In the genomic region with DNA sequence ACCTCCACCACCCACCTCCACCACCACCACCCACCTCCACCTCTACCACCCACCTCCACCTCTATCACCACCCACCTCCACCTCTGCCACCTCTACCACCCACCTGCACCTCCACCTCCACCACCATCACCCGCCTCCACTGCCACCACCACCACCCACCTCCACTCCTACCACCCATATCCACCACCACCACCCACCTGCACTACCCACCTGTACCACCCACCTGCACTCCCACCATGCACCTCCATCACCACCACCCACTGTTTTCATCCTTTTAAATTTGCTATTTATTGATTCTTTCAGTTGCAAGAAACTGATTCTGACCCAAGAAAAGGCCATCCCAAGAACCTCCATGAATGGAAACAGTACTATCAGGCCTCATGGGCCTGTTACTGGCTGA, we compare ENCODE assay signal across 19 cellular contexts. TPM values are rescaled to one million over a fixed set of nuclear protein-coding genes. Genes with fewer than 3 reads are reported as not detected.
DNase-seq lines count a peak whose midpoint lies in the region; ATAC-seq and TF ChIP-seq lines count a peak whose summit lies in the region.
"Had no signal": no experiment of that assay in that cellular context is flagged by ENCODE, and none has a peak within 500 bp of the region (broad histone marks: within the 10 kb centered on the region; RNA-seq: fewer than 3 reads in every experiment).

No MANE protein-coding gene starts in this region.

- H4K20me1 ChIP-seq in neural progenitor cell (ENCODE audit: low read depth): no peaks in the 10 kb centered on the region

- no peak for TF ChIP-seq CTCF in neural progenitor cell (IDR thresholded peaks at IDR 0.05)

- no peaks in the 10 kb centered on the region for H3K27me3 ChIP-seq in neural progenitor cell

- H3K79me2 ChIP-seq in neural progenitor cell (ENCODE audit: low read depth): no peaks in the 10 kb centered on the region

- H3K9ac ChIP-seq in neural progenitor cell: no peak overlapping the region

- no peak overlapping the region for H2AFZ ChIP-seq in neural progenitor cell (replicated peaks)

- H3K27ac ChIP-seq in neural progenitor cell: no peak overlapping the region
- H3K27ac ChIP-seq: C4-2B had no signal

- no peak overlapping the region for H3K4me2 ChIP-seq in neural progenitor cell

- H3K36me3 Mint-ChIP-seq in stimulated activated naive CD8-positive, alpha-beta T cell treated with anti-CD3 and anti-CD28 coated beads, Interleukin-15, Interleukin-2, amounts not matched to agents 100 ng/mL and 50 ng/mL, for 24 hours (ENCODE audit: low read depth): no peaks in the 10 kb centered on the region
- no peaks in the 10 kb centered on the region for H3K36me3 Mint-ChIP-seq in activated T-helper 17 cell treated with anti-CD3 and anti-CD28 coated beads, Interleukin-2, amount 50 U/mL, for 72 hours (ENCODE audit: low read depth)
- peaks cover 2% of the 10 kb centered on the region for H3K36me3 Mint-ChIP-seq in neural progenitor cell

- H3K4me3 ChIP-seq in neural progenitor cell: no peak overlapping the region

- no peaks in the 10 kb centered on the region for H3K4me1 ChIP-seq in neural progenitor cell

- H3K4me3 Mint-ChIP-seq in stimulated activated naive CD8-positive, alpha-beta T cell treated with anti-CD3 and anti-CD28 coated beads, Interleukin-15, Interleukin-2, amounts not matched to agents 100 ng/mL and 50 ng/mL, for 24 hours: no peak overlapping the region
- no peak overlapping the region for H3K4me3 Mint-ChIP-seq in activated T-helper 17 cell treated with anti-CD3 and anti-CD28 coated beads, Interleukin-2, amount 50 U/mL, for 72 hours
- H3K4me3 Mint-ChIP-seq in neural progenitor cell: peak overlapping the region; percentile 57
- no peak overlapping the region for H3K4me3 Mint-ChIP-seq in stimulated activated naive CD8-positive, alpha-beta T cell treated with anti-CD3 and anti-CD28 coated beads, Interleukin-15, amount 100 ng/mL, for 72 hours
- H3K4me3 Mint-ChIP-seq: CD4-positive, alpha-beta T cell; H9; IgD-negative memory B cell had no signal

- H3K27me3 Mint-ChIP-seq in stimulated activated naive CD8-positive, alpha-beta T cell treated with anti-CD3 and anti-CD28 coated beads, Interleukin-15, Interleukin-2, amounts not matched to agents 100 ng/mL and 50 ng/mL, for 24 hours: no peaks in the 10 kb centered on the region
- H3K27me3 Mint-ChIP-seq in activated T-helper 17 cell treated with anti-CD3 and anti-CD28 coated beads, Interleukin-2, amount 50 U/mL, for 72 hours: peaks cover 4% of the 10 kb centered on the region
- H3K27me3 Mint-ChIP-seq in neural progenitor cell (ENCODE audit: insufficient read depth, low read depth): peaks cover 27% of the 10 kb centered on the region
- H3K27me3 Mint-ChIP-seq in stimulated activated naive CD8-positive, alpha-beta T cell treated with anti-CD3 and anti-CD28 coated beads, Interleukin-15, amount 100 ng/mL, for 72 hours: no peaks in the 10 kb centered on the region
- H3K27me3 Mint-ChIP-seq: CD4-positive, alpha-beta T cell had no signal

- no peak for DNase-seq in stimulated activated naive CD8-positive, alpha-beta T cell treated with anti-CD3 and anti-CD28 coated beads, Interleukin-15, Interleukin-2, amounts not matched to agents 100 U/mL and 50 U/mL, for 24 hours
- DNase-seq in neural progenitor cell (ENCODE audit: low spot score): no peak
- no peak for DNase-seq in stimulated activated naive CD8-positive, alpha-beta T cell treated with anti-CD3 and anti-CD28 coated beads, Interleukin-15, amount 100 ng/mL, for 72 hours
- DNase-seq in AG08396 (ENCODE audit: low spot score): no peak
- DNase-seq in HuH-7 (ENCODE audit: low spot score): no peak
- DNase-seq: ACHN; AML-193; CD4-positive, alpha-beta T cell; DMS153; DMS79; GDM1; H9; KG1 had no signal

- H3K36me3 ChIP-seq in neural progenitor cell: no peaks in the 10 kb centered on the region

- peaks cover 4% of the 10 kb centered on the region for H3K4me1 Mint-ChIP-seq in stimulated activated naive CD8-positive, alpha-beta T cell treated with anti-CD3 and anti-CD28 coated beads, Interleukin-15, Interleukin-2, amounts not matched to agents 100 ng/mL and 50 ng/mL, for 24 hours (ENCODE audit: low read depth)
- H3K4me1 Mint-ChIP-seq in activated T-helper 17 cell treated with anti-CD3 and anti-CD28 coated beads, Interleukin-2, amount 50 U/mL, for 72 hours: no peaks in the 10 kb centered on the region
- H3K4me1 Mint-ChIP-seq in neural progenitor cell: peaks cover 7% of the 10 kb centered on the region
- peaks cover 6% of the 10 kb centered on the region for H3K4me1 Mint-ChIP-seq in stimulated activated naive CD8-positive, alpha-beta T cell treated with anti-CD3 and anti-CD28 coated beads, Interleukin-15, amount 100 ng/mL, for 72 hours

- peak overlapping the region; percentile 27 for H3K27ac Mint-ChIP-seq in stimulated activated naive CD8-positive, alpha-beta T cell treated with anti-CD3 and anti-CD28 coated beads, Interleukin-15, Interleukin-2, amounts not matched to agents 100 ng/mL and 50 ng/mL, for 24 hours
- peak overlapping the region; percentile 24 for H3K27ac Mint-ChIP-seq in activated T-helper 17 cell treated with anti-CD3 and anti-CD28 coated beads, Interleukin-2, amount 50 U/mL, for 72 hours
- H3K27ac Mint-ChIP-seq in neural progenitor cell: no peak overlapping the region
- H3K27ac Mint-ChIP-seq in stimulated activated naive CD8-positive, alpha-beta T cell treated with anti-CD3 and anti-CD28 coated beads, Interleukin-15, amount 100 ng/mL, for 72 hours: no peak overlapping the region
- H3K27ac Mint-ChIP-seq: CD4-positive, alpha-beta T cell; H9; IgD-negative memory B cell had no signal

- no peaks in the 10 kb centered on the region for H3F3A ChIP-seq in neural progenitor cell (ENCODE audit: low read depth)

- H3K9me3 Mint-ChIP-seq in stimulated activated naive CD8-positive, alpha-beta T cell treated with anti-CD3 and anti-CD28 coated beads, Interleukin-15, Interleukin-2, amounts not matched to agents 100 ng/mL and 50 ng/mL, for 24 hours: no peaks in the 10 kb centered on the region
- H3K9me3 Mint-ChIP-seq in activated T-helper 17 cell treated with anti-CD3 and anti-CD28 coated beads, Interleukin-2, amount 50 U/mL, for 72 hours: no peaks in the 10 kb centered on the region
- peaks cover 2% of the 10 kb centered on the region for H3K9me3 Mint-ChIP-seq in neural progenitor cell
- no peaks in the 10 kb centered on the region for H3K9me3 Mint-ChIP-seq in stimulated activated naive CD8-positive, alpha-beta T cell treated with anti-CD3 and anti-CD28 coated beads, Interleukin-15, amount 100 ng/mL, for 72 hours
- H3K9me3 Mint-ChIP-seq: CD4-positive, alpha-beta T cell; H9; IgD-negative memory B cell had no signal

- H3K9me3 ChIP-seq in neural progenitor cell (ENCODE audit: low read depth): no peaks in the 10 kb centered on the region

- no peak for ATAC-seq in stimulated activated naive CD8-positive, alpha-beta T cell treated with anti-CD3 and anti-CD28 coated beads, Interleukin-15, Interleukin-2, amounts not matched to agents 100 U/mL and 50 U/mL, for 24 hours
- ATAC-seq in activated T-helper 17 cell treated with anti-CD3 and anti-CD28 coated beads, Interleukin-2, amount 50 U/mL, for 72 hours (replicated peaks): no peak
- ATAC-seq in stimulated activated naive CD8-positive, alpha-beta T cell treated with anti-CD3 and anti-CD28 coated beads, Interleukin-15, amount 100 ng/mL, for 72 hours: peak; percentile 44
- ATAC-seq in GM21529 (IDR thresholded peaks at IDR 0.05; ENCODE audit: unreplicated experiment): no peak

RNA-seq across cellular contexts. Expression of a gene that starts 6.3 kb away (rescaled TPM):
- not detected for total RNA-seq in activated T-helper 17 cell treated with anti-CD3 and anti-CD28 coated beads, Interleukin-2, amount 50 U/mL, for 72 hours
- 0.50 TPM in 1 of 2 replicates, not detected in the other for total RNA-seq in neural progenitor cell (ENCODE audit: low replicate concordance)
- total RNA-seq: CD4-positive, alpha-beta T cell; Daoy had no signal

RNA-seq across cellular contexts. Expression of a gene that starts 24.7 kb away (rescaled TPM):
- not detected for total RNA-seq in activated T-helper 17 cell treated with anti-CD3 and anti-CD28 coated beads, Interleukin-2, amount 50 U/mL, for 72 hours
- 0.26 and 0.34 TPM in 2 replicates for total RNA-seq in neural progenitor cell (ENCODE audit: low replicate concordance)
- total RNA-seq: CD4-positive, alpha-beta T cell; Daoy had no signal

Comparison
In these comparisons a context has a peak if more than half of its experiments do, and no peak if none do; other contexts are left out.
1. H3K27ac Mint-ChIP-seq: peak in stimulated activated naive CD8-positive, alpha-beta T cell treated with anti-CD3 and anti-CD28 coated beads, Interleukin-15, Interleukin-2, amounts not matched to agents 100 ng/mL and 50 ng/mL, for 24 hours (single experiment) and activated T-helper 17 cell treated with anti-CD3 and anti-CD28 coated beads, Interleukin-2, amount 50 U/mL, for 72 hours (single experiment); none in neural progenitor cell (single experiment) and stimulated activated naive CD8-positive, alpha-beta T cell treated with anti-CD3 and anti-CD28 coated beads, Interleukin-15, amount 100 ng/mL, for 72 hours (0 of 2).